ENCODE assay signal across 22 cellular contexts in genomic region chr13:89822467-89822866, GRCh38.
"Had no signal": no experiment of that assay in that cellular context is flagged by ENCODE, and none has a peak within 500 bp of the region (broad histone marks: within the 10 kb centered on the region; RNA-seq: fewer than 3 reads in every experiment).

No MANE protein-coding gene starts in this region.

- H3K4me3 ChIP-seq: cardiac muscle cell, PC-9 had no signal

- H3K27me3 ChIP-seq: cardiac muscle cell had no signal

- H3K4me2 ChIP-seq: KMS-11, PC-9 had no signal

- H3K9ac ChIP-seq: KMS-11 had no signal

- H3K36me3 ChIP-seq: cardiac muscle cell had no signal

- H2AFZ ChIP-seq: PC-9 had no signal

- DNase-seq: activated CD4-positive, alpha-beta memory T cell treated with anti-CD3 and anti-CD28 coated beads for 36 hours; activated CD4-positive, alpha-beta T cell treated with anti-CD3 and anti-CD28 coated beads, Interleukin-2, amount 10 ng/mL, durations not matched to agents 7 days and 5 days; activated CD4-positive, CD25-positive, alpha-beta regulatory T cell; activated CD8-positive, alpha-beta memory T cell treated with anti-CD3 and anti-CD28 coated beads for 24 hours; activated effector memory CD4-positive, alpha-beta T cell treated with anti-CD3 and anti-CD28 coated beads, Interleukin-2, amount 50 U/mL, for 16 hours; activated naive CD4-positive, alpha-beta T cell treated with Interleukin-2 at 50 U/mL for 16 hours; activated naive CD8-positive, alpha-beta T cell treated with anti-CD3 and anti-CD28 coated beads, Interleukin-2, amount 50 U/mL, for 24 hours; activated T-cell treated with anti-CD3 and anti-CD28 coated beads, Interleukin-2, amount 50 U/mL, for 4 hours; amniotic stem cell; NCI-H1092; NCI-H1694; NCI-H2029; NCI-H2107; NCI-H510A treated with DMSO at 0.1 percent for 48 hours; NCI-H748 treated with DMSO at 0.1 percent for 48 hours; NK-92 treated with Interleukin-12 subunit alpha and Interleukin-12 subunit beta, amount 100 ng/mL, for 24 hours; PC-9; SHP77 treated with DMSO at 0.1 percent for 48 hours had no signal

- H3K27ac ChIP-seq: cardiac muscle cell, KMS-11, PC-9, VCaP had no signal

- FAIRE-seq: astrocyte had no signal
